ENCODE assay signal across 2 cellular contexts in genomic region chr2:197426723-197427122, GRCh38.
TF ChIP-seq lines count a peak whose summit lies in the region.

No MANE protein-coding gene starts in this region.

TF ChIP-seq in HepG2, 621 proteins besides CTCF, POLR2A, EP300 and RAD21:
- 0 out of 2 replicates have a peak, but pooled peaks have one; percentile 30 for TF ChIP-seq CEBPB (IDR thresholded peaks at IDR 0.05; ENCODE audit: borderline replicate concordance, low read depth, low read length)
- no peak for TF ChIP-seq ZNF740 (CRISPR knock-in tag; IDR thresholded peaks at IDR 0.05)

TF ChIP-seq in WTC11, 78 proteins besides CTCF, POLR2A, EP300 and RAD21:
- TF ChIP-seq ERG (CRISPR knock-in tag; IDR thresholded peaks at IDR 0.05) (no peak), ZNF671 (CRISPR knock-in tag; IDR thresholded peaks at IDR 0.05) (no peak), ZNF423 (CRISPR knock-in tag; IDR thresholded peaks at IDR 0.05) (no peak), MLX (CRISPR knock-in tag; IDR thresholded peaks at IDR 0.05) (no peak), ZNF416 (CRISPR knock-in tag; IDR thresholded peaks at IDR 0.05) (no peak), USF2 (CRISPR knock-in tag; IDR thresholded peaks at IDR 0.05) (no peak), E2F4 (CRISPR knock-in tag; IDR thresholded peaks at IDR 0.05; ENCODE audit: borderline replicate concordance, low read depth) (no peak), HMGXB4 (CRISPR knock-in tag; IDR thresholded peaks at IDR 0.05) (no peak), FOXP1 (CRISPR knock-in tag; IDR thresholded peaks at IDR 0.05; ENCODE audit: borderline replicate concordance) (no peak), ZNF263 (CRISPR knock-in tag; IDR thresholded peaks at IDR 0.05; ENCODE audit: low read depth) (no peak), ESRRA (CRISPR knock-in tag; IDR thresholded peaks at IDR 0.05; ENCODE audit: borderline replicate concordance) (no peak), RORB (CRISPR knock-in tag; IDR thresholded peaks at IDR 0.05) (no peak), SOX15 (CRISPR knock-in tag; IDR thresholded peaks at IDR 0.05) (no peak), CREM (CRISPR knock-in tag; IDR thresholded peaks at IDR 0.05) (no peak), ZBTB43 (CRISPR knock-in tag; IDR thresholded peaks at IDR 0.05) (no peak)
